ENCODE assay signal across 8 cellular contexts in genomic region chr5:168747987-168748777, GRCh38.
A peak's percentile ranks its signal among the peaks of the same experiment; 100 is the strongest.
DNase-seq lines count a peak whose midpoint lies in the region; ATAC-seq, FAIRE-seq and TF ChIP-seq lines count a peak whose summit lies in the region.

No MANE protein-coding gene starts in this region.

- no peak overlapping the region for H3K27ac ChIP-seq in SU-DHL-6 (ENCODE audit: low read depth, low read length)

- POLR2A ChIA-PET in BJ (lab: Charles Lee): no interaction called here

- no peaks in the 10 kb centered on the region for H3K4me1 Mint-ChIP-seq in endothelial cell (ENCODE audit: unreplicated experiment)
- H3K4me1 Mint-ChIP-seq in neural crest cell: peaks cover 8% of the 10 kb centered on the region

- no peaks in the 10 kb centered on the region for H3K27me3 ChIP-seq in BJ (ENCODE audit: control insufficient read depth, insufficient read depth, low read length)
- no peaks in the 10 kb centered on the region for H3K27me3 ChIP-seq in SU-DHL-6 (ENCODE audit: low read length)

- H3K27ac Mint-ChIP-seq in endothelial cell (ENCODE audit: unreplicated experiment) (no peak overlapping the region), neural crest cell (ENCODE audit: unreplicated experiment) (no peak overlapping the region)

- no peak overlapping the region for H3K9ac ChIP-seq in SU-DHL-6 (ENCODE audit: low read length)

- no peaks in the 10 kb centered on the region for H4K20me1 ChIP-seq in SU-DHL-6 (ENCODE audit: low read depth, low read length)

- no peaks in the 10 kb centered on the region for H3K79me2 ChIP-seq in SU-DHL-6 (ENCODE audit: insufficient read depth, low read length)

- H3K36me3 Mint-ChIP-seq in endothelial cell (ENCODE audit: low read depth, unreplicated experiment): no peaks in the 10 kb centered on the region
- peaks cover 2% of the 10 kb centered on the region for H3K36me3 Mint-ChIP-seq in neural crest cell (ENCODE audit: low read depth)

- H3K4me2 ChIP-seq in SU-DHL-6 (ENCODE audit: low read depth, low read length, poor library complexity, severe bottlenecking): no peak overlapping the region

- no peak overlapping the region for H2AFZ ChIP-seq in SU-DHL-6 (ENCODE audit: low read depth, low read length, severe bottlenecking)

- H3K9me3 Mint-ChIP-seq in endothelial cell (ENCODE audit: unreplicated experiment) (no peaks in the 10 kb centered on the region), neural crest cell (peaks cover 4% of the 10 kb centered on the region)

- H3K9me3 ChIP-seq in SU-DHL-6 (ENCODE audit: insufficient read depth, low read length): no peaks in the 10 kb centered on the region

- no peak overlapping the region for H3K4me3 Mint-ChIP-seq in endothelial cell (ENCODE audit: unreplicated experiment)
- H3K4me3 Mint-ChIP-seq in neural crest cell: no peak overlapping the region

- no peaks in the 10 kb centered on the region for H3F3A ChIP-seq in SU-DHL-6 (ENCODE audit: insufficient read depth)

- no peak overlapping the region for H3K4me3 ChIP-seq in BJ (ENCODE audit: low read depth, low read length)
- no peak overlapping the region; the same call in 1 of the 2 replicates for H3K4me3 ChIP-seq in Jurkat, Clone E6-1 (ENCODE audit: low read length)
- no peak overlapping the region for H3K4me3 ChIP-seq in SU-DHL-6 (ENCODE audit: insufficient read depth, low read length, poor library complexity, severe bottlenecking)

- DNase-seq in BJ (ENCODE audit: low read depth) (no peak), endothelial cell (ENCODE audit: low spot score) (peak; percentile 78), neural crest cell (ENCODE audit: low read depth, low spot score) (peak; percentile 63), frontal cortex (ENCODE audit: low spot score in 2 of 2) (no peak)
- DNase-seq in Jurkat, Clone E6-1 (ENCODE audit: low read depth, low spot score): peak; percentile 69

- H3K27me3 Mint-ChIP-seq in endothelial cell (ENCODE audit: unreplicated experiment) (peaks cover 8% of the 10 kb centered on the region), neural crest cell (ENCODE audit: low read depth) (peaks cover 5% of the 10 kb centered on the region)

- H3K36me3 ChIP-seq in BJ (ENCODE audit: control insufficient read depth, insufficient read depth, low read length): peaks cover 4% of the 10 kb centered on the region
- H3K36me3 ChIP-seq in SU-DHL-6 (ENCODE audit: low read length): no peaks in the 10 kb centered on the region

- ATAC-seq in GM19351 (IDR thresholded peaks at IDR 0.05; ENCODE audit: unreplicated experiment) (peak; percentile 86), HG03135 (IDR thresholded peaks at IDR 0.05; ENCODE audit: unreplicated experiment) (no peak)

- peak; percentile 54 for TF ChIP-seq CTCF in BJ (IDR thresholded peaks at IDR 0.05; ENCODE audit: insufficient read depth, low read depth, low read length)
- peak; percentile 77 for TF ChIP-seq CTCF in SU-DHL-6 (IDR thresholded peaks at IDR 0.05; ENCODE audit: insufficient read depth, low read length, poor library complexity, severe bottlenecking)
- peak; percentile 83 for TF ChIP-seq CTCF in endothelial cell (IDR thresholded peaks at IDR 0.05; ENCODE audit: unreplicated experiment)
- peak; percentile 75 for TF ChIP-seq CTCF in neural crest cell (conservative IDR thresholded peaks at IDR 0.05)

- no peaks in the 10 kb centered on the region for H3K9me2 ChIP-seq in SU-DHL-6 (replicated peaks; ENCODE audit: insufficient read depth, low read length)

- CTCF ChIA-PET in BJ (lab: Yijun Ruan, JAX): interaction anchor here (0.6 to 1.1 kb wide), 3 partner anchors 9 to 68 kb away, joined by 3 read pairs; no protein-coding TSS in a partner anchor

- FAIRE-seq in frontal cortex (lab: Jason Lieb, UNC): no peak

Comparison
In these comparisons a context has a peak if more than half of its experiments do, and no peak if none do; other contexts are left out.
1. DNase-seq: peak in Jurkat, Clone E6-1 (single experiment), endothelial cell (single experiment) and neural crest cell (single experiment); none in BJ (single experiment) and frontal cortex (0 of 2).
2. Peak in every context shown above with its lines, with median percentiles within 50 percentile points of each other: CTCF ChIP-seq.